ENCODE assay signal across 13 cellular contexts in genomic region chr15:60661075-60661645, GRCh38.
A peak's percentile ranks its signal among the peaks of the same experiment; 100 is the strongest.
DNase-seq lines count a peak whose midpoint lies in the region; ATAC-seq and TF ChIP-seq lines count a peak whose summit lies in the region.
"Had no signal": no experiment of that assay in that cellular context is flagged by ENCODE, and none has a peak within 500 bp of the region (broad histone marks: within the 10 kb centered on the region; RNA-seq: fewer than 3 reads in every experiment).

No MANE protein-coding gene starts in this region.

- H3K4me1 ChIP-seq in esophagus squamous epithelium (peaks cover 0 to 36% (median 13%) of the 10 kb centered on the region in 3 donors), sigmoid colon (peaks cover 0 to 19% (median 12%) of the 10 kb centered on the region in 4 donors)

- no peaks in the 10 kb centered on the region for H3K9me3 ChIP-seq in esophagus squamous epithelium
- no peaks in the 10 kb centered on the region for H3K9me3 ChIP-seq in sigmoid colon

- DNase-seq in AG10803 (ENCODE audit: low read depth) (peak; percentile 10), SK-N-DZ (ENCODE audit: low spot score) (peak; percentile 62), esophagus squamous epithelium (lab: John Stamatoyannopoulos, UW) (no peak), sigmoid colon (no peak), NCI-H226 (no peak)
- DNase-seq in central memory CD4-positive, alpha-beta T cell: no peak
- DNase-seq: activated naive CD4-positive, alpha-beta T cell treated with Interleukin-2 at 50 U/mL for 16 hours; effector CD8-positive, alpha-beta T cell; islet precursor cell; naive B cell; retina had no signal

- H3K27ac ChIP-seq in esophagus squamous epithelium: peak overlapping the region; percentile 45 to 86 (median 80)
- peak overlapping the region; percentile 23 to 67 (median 57) for H3K27ac ChIP-seq in sigmoid colon

- TF ChIP-seq CTCF in AG10803 (conservative IDR thresholded peaks at IDR 0.05; ENCODE audit: low read length) (no peak), esophagus squamous epithelium (IDR thresholded peaks at IDR 0.05) (no peak), sigmoid colon (IDR thresholded peaks at IDR 0.05) (no peak)

- no peaks in the 10 kb centered on the region for H3K36me3 ChIP-seq in esophagus squamous epithelium
- H3K36me3 ChIP-seq in sigmoid colon: no peaks in the 10 kb centered on the region

- 39 to 46% methylated on average over 1 of the region's 1 CpG for WGBS in esophagus squamous epithelium, 2 donors
- 42 to 64% methylated on average over 1 of the region's 1 CpG for whole genome bisulfite sequencing in sigmoid colon, 2 donors

- no peaks in the 10 kb centered on the region for H3K27me3 ChIP-seq in esophagus squamous epithelium
- H3K27me3 ChIP-seq in sigmoid colon: no peaks in the 10 kb centered on the region

- TF ChIP-seq POLR2A in esophagus squamous epithelium (IDR thresholded peaks at IDR 0.05) (no peak), sigmoid colon (IDR thresholded peaks at IDR 0.05) (no peak)

- H3K4me3 ChIP-seq in AG10803 (ENCODE audit: low read length) (no peak overlapping the region), esophagus squamous epithelium (no peak overlapping the region), sigmoid colon (no peak overlapping the region)

- no peak for TF ChIP-seq EP300 in sigmoid colon (IDR thresholded peaks at IDR 0.05)

- ATAC-seq in HG02884 (IDR thresholded peaks at IDR 0.05; ENCODE audit: unreplicated experiment) (no peak), HG03432 (IDR thresholded peaks at IDR 0.05; ENCODE audit: unreplicated experiment) (no peak)

- intact Hi-C loops in esophagus squamous epithelium (cut with DNase I): no loop called here
- intact Hi-C loops in sigmoid colon (cut with DNase I): loop anchor here (10.0 kb wide), 1 partner anchor 254 kb away; no protein-coding TSS in a partner anchor

Comparison
In these comparisons a context has a peak if more than half of its experiments do, and no peak if none do; other contexts are left out.
1. DNase-seq: peak in AG10803 (single experiment) and SK-N-DZ (single experiment); none in esophagus squamous epithelium (single experiment), sigmoid colon (single experiment), NCI-H226 (single experiment) and central memory CD4-positive, alpha-beta T cell (single experiment).